Comparison of ENCODE assay signal across 14 cellular contexts in genomic region chr9:106980551-106981101, GRCh38.
DNase-seq lines count a peak whose midpoint lies in the region; ATAC-seq and TF ChIP-seq lines count a peak whose summit lies in the region.
"Had no signal": no experiment of that assay in that cellular context is flagged by ENCODE, and none has a peak within 500 bp of the region (broad histone marks: within the 10 kb centered on the region; RNA-seq: fewer than 3 reads in every experiment).

No MANE protein-coding gene starts in this region.

- ATAC-seq in GM21619 (IDR thresholded peaks at IDR 0.05; ENCODE audit: unreplicated experiment) (peak; percentile 31), GM18517 (IDR thresholded peaks at IDR 0.05; ENCODE audit: unreplicated experiment) (no peak), HG03520 (IDR thresholded peaks at IDR 0.05; ENCODE audit: unreplicated experiment) (no peak), HG03565 (IDR thresholded peaks at IDR 0.05; ENCODE audit: unreplicated experiment) (no peak)
- ATAC-seq: sciatic nerve had no signal

- H3K4me3 Mint-ChIP-seq in mesothelial cell of epicardium, result no peak overlapping the region
- H3K4me3 Mint-ChIP-seq in activated CD4-positive, alpha-beta memory T cell treated with anti-CD3 and anti-CD28 coated beads, Interleukin-2, amount 10 ng/mL, durations not matched to agents 7 days and 5 days, result no peak overlapping the region
- H3K4me3 Mint-ChIP-seq: activated naive CD8-positive, alpha-beta T cell; neural crest cell had no signal

- POLR2A ChIA-PET in activated CD4-positive, alpha-beta memory T cell treated with anti-CD3 and anti-CD28 coated beads, Interleukin-2, amount 10 ng/mL, durations not matched to agents 7 days and 5 days (lab: Charles Lee), result no interaction called here

- no peaks in the 10 kb centered on the region for H3K27me3 Mint-ChIP-seq in mesothelial cell of epicardium (ENCODE audit: low read depth)
- H3K27me3 Mint-ChIP-seq in activated CD4-positive, alpha-beta memory T cell treated with anti-CD3 and anti-CD28 coated beads, Interleukin-2, amount 10 ng/mL, durations not matched to agents 7 days and 5 days, result no peaks in the 10 kb centered on the region
- H3K27me3 Mint-ChIP-seq: activated naive CD8-positive, alpha-beta T cell had no signal

- H3K4me1 Mint-ChIP-seq in mesothelial cell of epicardium, result peaks cover 31% of the 10 kb centered on the region
- no peaks in the 10 kb centered on the region for H3K4me1 Mint-ChIP-seq in activated CD4-positive, alpha-beta memory T cell treated with anti-CD3 and anti-CD28 coated beads, Interleukin-2, amount 10 ng/mL, durations not matched to agents 7 days and 5 days

- no peak for TF ChIP-seq CTCF in mesothelial cell of epicardium (IDR thresholded peaks at IDR 0.05; ENCODE audit: unreplicated experiment)

- DNase-seq in GM03348 (ENCODE audit: low spot score) (peak; percentile 15), amniotic epithelial cell (ENCODE audit: low read depth) (peak; percentile 29), mesothelial cell of epicardium (ENCODE audit: low spot score in 2 of 2, unreplicated experiment in 2 of 2) (no peak)
- DNase-seq in activated CD4-positive, alpha-beta memory T cell treated with anti-CD3 and anti-CD28 coated beads, Interleukin-2, amount 10 ng/mL, durations not matched to agents 7 days and 5 days, result no peak
- DNase-seq: hippocampal formation, NCI-H2081 treated with DMSO at 0.1 percent for 48 hours, stomach had no signal

- CTCF ChIA-PET in activated CD4-positive, alpha-beta memory T cell treated with anti-CD3 and anti-CD28 coated beads, Interleukin-2, amount 10 ng/mL, durations not matched to agents 7 days and 5 days (lab: Charles Lee), result no interaction called here

- H3K36me3 Mint-ChIP-seq in mesothelial cell of epicardium, result peaks cover 67% of the 10 kb centered on the region
- H3K36me3 Mint-ChIP-seq in activated CD4-positive, alpha-beta memory T cell treated with anti-CD3 and anti-CD28 coated beads, Interleukin-2, amount 10 ng/mL, durations not matched to agents 7 days and 5 days (ENCODE audit: low read depth), result no peaks in the 10 kb centered on the region
- H3K36me3 Mint-ChIP-seq: activated naive CD8-positive, alpha-beta T cell had no signal

- H3K9me3 Mint-ChIP-seq in mesothelial cell of epicardium, result no peaks in the 10 kb centered on the region
- no peaks in the 10 kb centered on the region for H3K9me3 Mint-ChIP-seq in activated CD4-positive, alpha-beta memory T cell treated with anti-CD3 and anti-CD28 coated beads, Interleukin-2, amount 10 ng/mL, durations not matched to agents 7 days and 5 days
- H3K9me3 Mint-ChIP-seq: neural crest cell had no signal

- H3K27ac Mint-ChIP-seq in mesothelial cell of epicardium, result peak overlapping the region; percentile 34
- no peak overlapping the region for H3K27ac Mint-ChIP-seq in activated CD4-positive, alpha-beta memory T cell treated with anti-CD3 and anti-CD28 coated beads, Interleukin-2, amount 10 ng/mL, durations not matched to agents 7 days and 5 days
- H3K27ac Mint-ChIP-seq: activated naive CD8-positive, alpha-beta T cell had no signal

Comparison
In these comparisons a context has a peak if more than half of its experiments do, and no peak if none do; other contexts are left out.
1. DNase-seq: peak in GM03348 (single experiment) and amniotic epithelial cell (single experiment); none in mesothelial cell of epicardium (0 of 2) and activated CD4-positive, alpha-beta memory T cell treated with anti-CD3 and anti-CD28 coated beads, Interleukin-2, amount 10 ng/mL, durations not matched to agents 7 days and 5 days (single experiment).